Comparison of ENCODE assay signal across 13 cellular contexts in the genomic region with DNA sequence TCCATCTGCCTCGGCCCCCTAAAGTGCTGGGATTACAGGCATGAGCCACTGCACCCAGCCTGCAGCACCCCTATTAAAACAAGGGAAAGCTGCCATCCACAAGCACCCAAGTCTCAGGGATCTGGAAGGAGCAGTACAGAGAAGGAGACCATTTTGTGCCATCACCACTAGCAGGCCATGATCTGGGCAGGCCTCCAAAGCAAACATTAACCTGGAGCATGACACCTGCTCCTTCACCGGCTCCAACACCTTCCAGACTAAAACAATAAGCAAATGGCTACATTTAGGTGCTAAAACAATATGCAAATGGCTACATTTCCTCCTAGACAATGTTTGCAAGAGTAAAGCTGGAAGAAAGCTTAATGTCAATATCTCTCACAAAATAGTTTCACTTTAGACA. TPM values are rescaled to one million over a fixed set of nuclear protein-coding genes. Genes with fewer than 3 reads are reported as not detected.
A peak's percentile ranks its signal among the peaks of the same experiment; 100 is the strongest.
DNase-seq lines count a peak whose midpoint lies in the region; ATAC-seq and TF ChIP-seq lines count a peak whose summit lies in the region.
"Had no signal": no experiment of that assay in that cellular context is flagged by ENCODE, and none has a peak within 500 bp of the region (broad histone marks: within the 10 kb centered on the region; RNA-seq: fewer than 3 reads in every experiment).

No MANE protein-coding gene starts in this region.

- intact Hi-C loops in mucosa of descending colon (cut with DNase I, micrococcal nuclease) (no loop called here), ascending aorta (cut with DNase I) (no loop called here)

- H3K4me1 ChIP-seq in mucosa of descending colon (ENCODE audit: low read depth) (peaks cover 6% of the 10 kb centered on the region), ascending aorta (peaks cover 0 to 6% of the 10 kb centered on the region in 2 donors)

- no peaks in the 10 kb centered on the region for H3K27me3 ChIP-seq in ascending aorta

- no peak overlapping the region for H3K4me3 ChIP-seq in mucosa of descending colon
- no peak overlapping the region for H3K4me3 ChIP-seq in ascending aorta

- ATAC-seq in mucosa of descending colon, result peak; percentile 86
- no peak for ATAC-seq in HG03280 (IDR thresholded peaks at IDR 0.05; ENCODE audit: unreplicated experiment)
- no peak for ATAC-seq in GM21526 (IDR thresholded peaks at IDR 0.05; ENCODE audit: low FRiP score, unreplicated experiment)

- TF ChIP-seq CTCF in mucosa of descending colon (IDR thresholded peaks at IDR 0.05) (no peak), ascending aorta (IDR thresholded peaks at IDR 0.05) (no peak)

- H3K27ac ChIP-seq in ascending aorta, result no peak overlapping the region

- H3K36me3 ChIP-seq in mucosa of descending colon (ENCODE audit: low read depth) (no peaks in the 10 kb centered on the region), ascending aorta (peaks cover 32 to 61% of the 10 kb centered on the region in 2 donors)

- DNase-seq in DMS53 treated with DMSO at 0.1 percent for 48 hours (lab: John Stamatoyannopoulos, UW; ENCODE audit: unreplicated experiment) (peak; percentile 82), NCI-H146 (lab: John Stamatoyannopoulos, UW) (peak; percentile 79), NCI-H774 (lab: John Stamatoyannopoulos, UW) (peak; percentile 96), mucosa of descending colon (peak in 2 of 3 donors; percentile 69 to 90), ascending aorta (ENCODE audit: low spot score in 2 of 2) (no peak)
- no peak for DNase-seq in effector CD8-positive, alpha-beta T cell (lab: John Stamatoyannopoulos, UW)
- DNase-seq: activated CD4-positive, alpha-beta T cell treated with anti-CD3 and anti-CD28 coated beads for 1 hour; activated T-cell treated with anti-CD3 and anti-CD28 coated beads for 4 hours; AML-193; NCI-H1048; retina had no signal

- H3K9me3 ChIP-seq in mucosa of descending colon, result no peaks in the 10 kb centered on the region
- no peaks in the 10 kb centered on the region for H3K9me3 ChIP-seq in ascending aorta

RNA-seq across cellular contexts. Expression of a gene that starts 16.7 kb away (rescaled TPM):
- total RNA-seq in mucosa of descending colon (10 to 100 TPM; 30.2 to 59.5 (median 35.4) TPM), ascending aorta (12.3 TPM)

RNA-seq across cellular contexts. Expression of a gene that starts 23.5 kb away (rescaled TPM):
- 10 to 100 TPM; 25.6 to 42.4 (median 25.9) TPM for total RNA-seq in mucosa of descending colon
- total RNA-seq in ascending aorta, result 12.8 TPM

RNA-seq across cellular contexts. Expression of a gene that starts 56.3 kb away (rescaled TPM):
- 10 to 100 TPM; 16.8 to 22.5 (median 21.3) TPM for total RNA-seq in mucosa of descending colon
- 14.4 TPM for total RNA-seq in ascending aorta

RNA-seq across cellular contexts. Expression of a gene that starts 58.9 kb away (rescaled TPM):
- total RNA-seq in mucosa of descending colon (1 to 10 TPM; 3.2 to 9.1 (median 3.6) TPM), ascending aorta (2.2 TPM)

Comparison
In these comparisons a context has a peak if more than half of its experiments do, and no peak if none do; other contexts are left out.
1. DNase-seq: peak in DMS53 treated with DMSO at 0.1 percent for 48 hours (single experiment), NCI-H146 (single experiment), NCI-H774 (single experiment) and mucosa of descending colon (2 of 3); none in effector CD8-positive, alpha-beta T cell (single experiment) and ascending aorta (0 of 2).